Comparison of ENCODE assay signal across 35 cellular contexts in genomic region chr21:37793660-37794059, GRCh38.
DNase-seq lines count a peak whose midpoint lies in the region; ATAC-seq, FAIRE-seq and TF ChIP-seq lines count a peak whose summit lies in the region.
"Had no signal": no experiment of that assay in that cellular context is flagged by ENCODE, and none has a peak within 500 bp of the region (broad histone marks: within the 10 kb centered on the region; RNA-seq: fewer than 3 reads in every experiment).

No MANE protein-coding gene starts in this region.

- no peak for FAIRE-seq in pancreas (lab: Jason Lieb, UNC)
- FAIRE-seq: D721Med, GM19239 had no signal

- no peak for ATAC-seq in HG03439 (IDR thresholded peaks at IDR 0.05; ENCODE audit: unreplicated experiment)
- no peak for ATAC-seq in pancreas
- ATAC-seq: heart left ventricle, lower lobe of right lung, mucosa of descending colon, Panc1, WTC11 had no signal

- intact Hi-C loops in pancreas (cut with DNase I) = no loop called here

- H3K27ac ChIP-seq in pancreas = no peak overlapping the region
- H3K27ac ChIP-seq: 22Rv1, coronary artery, heart left ventricle, lower lobe of right lung, ovary, stomach, thyroid gland, vagina had no signal

- WGBS in pancreas, 2 donors = 38 to 53% methylated on average over 1 of the region's 1 CpG

- H3K9me3 ChIP-seq in skeletal muscle satellite cell (replicated peaks; ENCODE audit: low read length) = peaks cover 2% of the 10 kb centered on the region
- H3K9me3 ChIP-seq in pancreas = no peaks in the 10 kb centered on the region
- H3K9me3 ChIP-seq: lower lobe of right lung, mucosa of descending colon, ovary, thyroid gland, vagina had no signal

- H3K9ac ChIP-seq in skeletal muscle satellite cell (ENCODE audit: low read depth, low read length) = no peak overlapping the region

- H3K27me3 ChIP-seq in skeletal muscle satellite cell (ENCODE audit: control insufficient read depth, insufficient read depth, low read length) = no peaks in the 10 kb centered on the region
- peaks cover 0 to 7% (median 0%) of the 10 kb centered on the region in 4 donors for H3K27me3 ChIP-seq in pancreas
- H3K27me3 ChIP-seq: ovary, stomach, thyroid gland, vagina had no signal

- no peak overlapping the region for H3K4me3 ChIP-seq in skeletal muscle satellite cell (ENCODE audit: low read length)
- no peak overlapping the region for H3K4me3 ChIP-seq in pancreas
- H3K4me3 ChIP-seq: coronary artery, heart left ventricle, lower lobe of right lung, mucosa of descending colon, ovary, stomach, thyroid gland, vagina had no signal

- TF ChIP-seq CTCF in pancreas (IDR thresholded peaks at IDR 0.05) = no peak

- H3K4me2 ChIP-seq in skeletal muscle satellite cell (ENCODE audit: low read length) = peak overlapping the region; percentile 29

- H3K36me3 ChIP-seq in skeletal muscle satellite cell (ENCODE audit: insufficient read depth, low read length) (no peaks in the 10 kb centered on the region), pancreas (no peaks in the 10 kb centered on the region)
- H3K36me3 ChIP-seq: heart left ventricle, lower lobe of right lung, ovary, stomach, thyroid gland, vagina had no signal

- peak; percentile 12 for DNase-seq in NOMO-1 treated with DMSO at 0.1 percent for 48 hours (lab: John Stamatoyannopoulos, UW; ENCODE audit: unreplicated experiment)
- DNase-seq in NOMO-1 treated with dmso at 0.1 percent for 144 hours (lab: John Stamatoyannopoulos, UW; ENCODE audit: unreplicated experiment) = no peak
- peak; percentile 54 for DNase-seq in amniotic epithelial cell (ENCODE audit: low read depth)
- DNase-seq in fibroblast of peridontal ligament (ENCODE audit: extremely low read depth) = peak; percentile 56
- no peak for DNase-seq in pancreas
- DNase-seq in NCI-H510A (lab: John Stamatoyannopoulos, UW) = no peak
- DNase-seq: activated CD4-positive, alpha-beta T cell treated with anti-CD3 and anti-CD28 coated beads, Interleukin-2, amount 10 ng/mL, durations not matched to agents 7 days and 5 days; activated gamma-delta T cell; activated T-cell treated with anti-CD3 and anti-CD28 coated beads, Interleukin-2, amount 50 U/mL, for 24 hours; H9; heart left ventricle; KBM-7; kidney glomerular epithelial cell; lower lobe of right lung; mucosa of descending colon; NCI-H1436; NCI-H2171 treated with DMSO at 0.1 percent for 48 hours; NCI-H524; NK-92 treated with Interleukin-12 subunit alpha and Interleukin-12 subunit beta, amount 100 ng/mL, for 24 hours; ovary; retina; SIG-M5; stimulated activated CD4-positive, alpha-beta T cell treated with anti-CD3 and anti-CD28 coated beads, Interleukin-2, amount 100 ng/mL, for 24 hours; stomach; T1000; thyroid gland had no signal

- H3K4me1 ChIP-seq in skeletal muscle satellite cell (ENCODE audit: control insufficient read depth, insufficient read depth, low read length) (peaks cover 16% of the 10 kb centered on the region), pancreas (no peaks in the 10 kb centered on the region)
- H3K4me1 ChIP-seq: heart left ventricle, lower lobe of right lung, stomach, thyroid gland, vagina had no signal

Comparison
In these comparisons a context has a peak if more than half of its experiments do, and no peak if none do; other contexts are left out.
1. DNase-seq: peak in NOMO-1 treated with DMSO at 0.1 percent for 48 hours (single experiment), amniotic epithelial cell (single experiment) and fibroblast of peridontal ligament (single experiment); none in NOMO-1 treated with dmso at 0.1 percent for 144 hours (single experiment), pancreas (0 of 6) and NCI-H510A (single experiment).